Comparison of ENCODE assay signal across 8 cellular contexts in genomic region chr1:231053493-231054162, GRCh38. TPM values are rescaled to one million over a fixed set of nuclear protein-coding genes. Genes with fewer than 3 reads are reported as not detected.
DNase-seq lines count a peak whose midpoint lies in the region; ATAC-seq and TF ChIP-seq lines count a peak whose summit lies in the region.

No MANE protein-coding gene starts in this region.

- no peak overlapping the region for H2BK15ac ChIP-seq in mesenchymal stem cell (ENCODE audit: low read depth, poor library complexity, severe bottlenecking)

- H2BK120ac ChIP-seq in mesenchymal stem cell (ENCODE audit: low read depth, low read length) = no peak overlapping the region

- H3K4ac ChIP-seq in mesenchymal stem cell (ENCODE audit: low read depth in 1 of 2, low read length in 2 of 2) = no peak overlapping the region

- in situ Hi-C loops in astrocyte of the cerebellum (cut with HindIII; ENCODE audit: low sequenced_read_pairs) = no loop called here

- H3K4me2 ChIP-seq in MM.1S (ENCODE audit: low read depth, low read length) = peak overlapping the region; percentile 50
- H3K4me2 ChIP-seq in mesenchymal stem cell (ENCODE audit: low read length, poor library complexity, severe bottlenecking) = no peak overlapping the region

- DNase-seq in CD14-positive monocyte (ENCODE audit: low spot score) = peak; percentile 48
- peak; percentile 76 for DNase-seq in MM.1S
- DNase-seq in astrocyte of the cerebellum (ENCODE audit: low read depth) = peak; percentile 94
- DNase-seq in mesenchymal stem cell = peak; percentile 77
- no peak for DNase-seq in kidney glomerular epithelial cell (lab: John Stamatoyannopoulos, UW)
- DNase-seq in Caco-2 = no peak

- H3K79me1 ChIP-seq in mesenchymal stem cell (replicated peaks; ENCODE audit: low read length, poor library complexity, severe bottlenecking) = no peaks in the 10 kb centered on the region

- CTCF ChIA-PET in Caco-2 (lab: Charles Lee) = interaction anchor here (0.7 kb wide), 1 partner anchor 38 kb away, joined by 3 read pairs; no protein-coding TSS in a partner anchor

- no peak overlapping the region for H4K91ac ChIP-seq in mesenchymal stem cell (ENCODE audit: low read length)

- BruUV-seq in Caco-2 (replicated peaks; lab: Mats Ljungman, UMichigan) = no TSS peak

- H3K36me3 ChIP-seq in MM.1S (replicated peaks; ENCODE audit: insufficient read depth, low read length) = no peaks in the 10 kb centered on the region
- H3K36me3 ChIP-seq in mesenchymal stem cell (ENCODE audit: control insufficient read depth in 1 of 2, insufficient read depth in 2 of 2, low read depth in 1 of 2, low read length in 2 of 2) = no peaks in the 10 kb centered on the region
- H3K36me3 ChIP-seq in Caco-2 (ENCODE audit: control insufficient read depth, insufficient read depth, low read length) = no peaks in the 10 kb centered on the region

- H3K27me3 Mint-ChIP-seq in CD14-positive monocyte (ENCODE audit: low read depth in 3 of 3) (peaks cover under 1 to 5% (median 1%) of the 10 kb centered on the region in 3 donors), Caco-2 (ENCODE audit: insufficient read depth, unreplicated experiment) (no peaks in the 10 kb centered on the region)

- H2BK5ac ChIP-seq in mesenchymal stem cell (ENCODE audit: low read depth, low read length, poor library complexity, severe bottlenecking) = no peak overlapping the region

- intact Hi-C loops in CD14-positive monocyte (cut with micrococcal nuclease) (no loop called here), Caco-2 (cut with micrococcal nuclease; ENCODE audit: unreplicated experiment) (no loop called here)

- TF ChIP-seq CTCF in CD14-positive monocyte (IDR thresholded peaks at IDR 0.05) (no peak), MM.1S (IDR thresholded peaks at IDR 0.05; ENCODE audit: low read length) (no peak), astrocyte of the cerebellum (IDR thresholded peaks at IDR 0.05; ENCODE audit: low read depth, low read length, missing control alignments) (no peak), Caco-2 (IDR thresholded peaks at IDR 0.05; ENCODE audit: insufficient read depth in 1 of 2, low read depth in 1 of 2, low read length in 1 of 2, severe bottlenecking in 1 of 2, unreplicated experiment in 1 of 2) (no peak)

- H3K27me3 ChIP-seq in MM.1S (replicated peaks; ENCODE audit: insufficient read depth, low read length) (no peaks in the 10 kb centered on the region), mesenchymal stem cell (ENCODE audit: control insufficient read depth in 1 of 2, insufficient read depth in 1 of 2, low read length in 2 of 2) (peaks cover 0 to 3% of the 10 kb centered on the region in 2 experiments), Caco-2 (replicated peaks; ENCODE audit: control insufficient read depth, insufficient read depth, low read length) (no peaks in the 10 kb centered on the region)

- H2AFZ ChIP-seq in MM.1S (ENCODE audit: low read length) (peak overlapping the region; percentile 74), mesenchymal stem cell (ENCODE audit: low read depth, low read length) (no peak overlapping the region)

- no peak overlapping the region for H2AK5ac ChIP-seq in mesenchymal stem cell (ENCODE audit: low read length, severe bottlenecking)

- H3K27ac Mint-ChIP-seq in CD14-positive monocyte = peak overlapping the region; percentile 77 to 91 (median 83)
- H3K27ac Mint-ChIP-seq in Caco-2 (ENCODE audit: unreplicated experiment) = no peak overlapping the region

- no peaks in the 10 kb centered on the region for H4K20me1 ChIP-seq in MM.1S (ENCODE audit: insufficient read depth, low read length)

- peak overlapping the region; percentile 5; the same call in 1 of the 2 replicates for H3K9ac ChIP-seq in MM.1S (ENCODE audit: low read length)
- peak overlapping the region; percentile 6 for H3K9ac ChIP-seq in mesenchymal stem cell (ENCODE audit: low read length)

- no peak overlapping the region for H2BK12ac ChIP-seq in mesenchymal stem cell (ENCODE audit: low read length in 2 of 2)

- H3K27ac ChIP-seq in MM.1S (ENCODE audit: low read length) = peak overlapping the region; percentile 29; the same call in 1 of the 2 replicates
- no peak overlapping the region for H3K27ac ChIP-seq in mesenchymal stem cell (ENCODE audit: low read length, poor library complexity, severe bottlenecking)

- H3K4me3 ChIP-seq in MM.1S (ENCODE audit: low read length) = peak overlapping the region; percentile 50
- H3K4me3 ChIP-seq in astrocyte of the cerebellum (ENCODE audit: low read depth, low read length) = no peak overlapping the region
- peak overlapping the region in 1 of 2 experiments; percentile 46 for H3K4me3 ChIP-seq in mesenchymal stem cell (ENCODE audit: insufficient read depth in 1 of 2, low read depth in 1 of 2, low read length in 2 of 2)
- no peak overlapping the region for H3K4me3 ChIP-seq in Caco-2 (ENCODE audit: low read depth, low read length)

- H3K9me3 ChIP-seq in MM.1S (replicated peaks; ENCODE audit: insufficient read depth, low read length) (no peaks in the 10 kb centered on the region), mesenchymal stem cell (ENCODE audit: control insufficient read depth, low read length) (peaks cover 5% of the 10 kb centered on the region), Caco-2 (no peaks in the 10 kb centered on the region)

- POLR2A ChIA-PET in Caco-2 (lab: Charles Lee) = no interaction called here

- H3K4me1 ChIP-seq in MM.1S (ENCODE audit: low read length) (peaks cover 10% of the 10 kb centered on the region), mesenchymal stem cell (ENCODE audit: control insufficient read depth, insufficient read depth, low read depth, low read length) (peaks cover 5% of the 10 kb centered on the region), Caco-2 (peaks cover 16% of the 10 kb centered on the region)

- no peak overlapping the region for H3K23ac ChIP-seq in mesenchymal stem cell (ENCODE audit: low read length in 2 of 2)

- WGBS in mesenchymal stem cell = 64% methylated on average over 6 of the region's 7 CpGs

- H3K9me2 ChIP-seq in MM.1S (replicated peaks; ENCODE audit: insufficient read depth, low read length) = no peaks in the 10 kb centered on the region

- H3F3A ChIP-seq in MM.1S (ENCODE audit: insufficient read depth, low read length) = peaks cover 10% of the 10 kb centered on the region; the same call in 1 of the 2 replicates

- ATAC-seq in GM19452 (IDR thresholded peaks at IDR 0.05; ENCODE audit: unreplicated experiment) = peak; percentile 56
- ATAC-seq in GM21360 (IDR thresholded peaks at IDR 0.05; ENCODE audit: unreplicated experiment) = no peak

- H3K14ac ChIP-seq in mesenchymal stem cell (ENCODE audit: low read length in 2 of 2) = no peak overlapping the region

- H4K8ac ChIP-seq in mesenchymal stem cell (ENCODE audit: low read length) = no peak overlapping the region

- H3K18ac ChIP-seq in mesenchymal stem cell (ENCODE audit: low read depth in 1 of 2, low read length in 2 of 2) = no peak overlapping the region

- H3K9me3 Mint-ChIP-seq in CD14-positive monocyte (peaks cover 0 to 3% (median 2%) of the 10 kb centered on the region in 7 donors), Caco-2 (ENCODE audit: unreplicated experiment) (no peaks in the 10 kb centered on the region)

- H3K79me2 ChIP-seq in MM.1S (ENCODE audit: low read length) = no peaks in the 10 kb centered on the region

- H3K4me3 Mint-ChIP-seq in CD14-positive monocyte (peak overlapping the region; percentile 73 to 86), Caco-2 (ENCODE audit: unreplicated experiment) (no peak overlapping the region)

- no peaks in the 10 kb centered on the region for H3K36me3 Mint-ChIP-seq in CD14-positive monocyte
- no peaks in the 10 kb centered on the region for H3K36me3 Mint-ChIP-seq in Caco-2 (ENCODE audit: insufficient read depth, unreplicated experiment)

- H3K4me1 Mint-ChIP-seq in CD14-positive monocyte = peaks cover 25% of the 10 kb centered on the region
- H3K4me1 Mint-ChIP-seq in Caco-2 (ENCODE audit: low read depth, unreplicated experiment) = peaks cover 18% of the 10 kb centered on the region

RNA-seq across cellular contexts. Expression of gene FAM89A, which starts 13.6 kb away (rescaled TPM):
- polyA plus RNA-seq in CD14-positive monocyte = 10 to 100 TPM in 1 of 2 donors, 1 to 10 TPM in 1; 4.4 to 11.7 TPM
- polyA plus RNA-seq in mesenchymal stem cell (2013, experiment 1 of 2) = 79.1 TPM
- 83.8 TPM for polyA plus RNA-seq in mesenchymal stem cell (2013, experiment 2 of 2)
- 38.8 and 44.2 TPM in 2 replicates for total RNA-seq in Caco-2 (2022)

Comparison
In these comparisons a context has a peak if more than half of its experiments do, and no peak if none do; other contexts are left out.
1. DNase-seq: peak in CD14-positive monocyte (single experiment), MM.1S (single experiment), astrocyte of the cerebellum (single experiment) and mesenchymal stem cell (single experiment); none in kidney glomerular epithelial cell (single experiment) and Caco-2 (0 of 2).